ENCODE assay signal across 3 cellular contexts in the genomic region with DNA sequence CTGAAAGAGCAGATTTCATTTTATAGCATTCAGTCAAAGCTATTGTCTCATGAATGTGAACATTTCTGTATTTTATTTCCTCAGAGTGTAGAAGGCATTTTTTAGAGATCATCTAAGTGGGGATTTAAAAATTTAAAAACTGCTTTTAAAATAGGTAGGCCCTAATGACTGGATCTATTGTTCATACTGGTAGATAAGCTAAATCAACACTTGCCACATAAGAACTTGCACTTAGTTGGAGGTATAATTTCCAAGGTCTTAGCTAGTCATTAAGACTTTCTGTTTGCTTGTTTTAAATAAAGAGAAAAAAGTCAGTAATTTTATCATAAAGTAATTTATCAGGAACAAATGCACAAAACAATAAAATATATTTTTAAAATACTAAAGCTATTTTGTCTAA.
"Had no signal": no experiment of that assay in that cellular context is flagged by ENCODE, and none has a peak within 500 bp of the region (broad histone marks: within the 10 kb centered on the region; RNA-seq: fewer than 3 reads in every experiment).

No MANE protein-coding gene starts in this region.

- H3K4me3 ChIP-seq: GM12878 had no signal

- DNase-seq: GDM1, GF-D8 had no signal

- ATAC-seq: GM12878 had no signal
